In the genomic region with DNA sequence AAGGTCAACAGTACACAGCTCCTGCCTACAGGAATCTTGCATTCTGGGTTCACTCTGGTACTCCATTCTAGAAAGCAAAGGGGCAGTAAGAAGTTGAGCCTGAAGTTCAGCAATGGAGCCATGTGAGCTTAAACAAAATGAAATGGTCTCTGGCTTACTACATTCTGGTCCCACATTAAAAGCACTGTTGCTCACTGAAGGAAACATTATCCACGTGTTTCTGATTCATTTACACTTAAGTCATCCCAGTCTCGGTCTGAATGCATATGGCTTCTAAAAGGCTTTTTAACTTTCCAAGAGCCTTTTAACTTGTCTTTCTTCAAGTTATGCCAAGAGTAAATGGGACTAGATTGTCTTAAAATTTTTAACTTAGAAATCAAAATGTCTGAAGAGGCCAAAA, we compare ENCODE assay signal across 34 cellular contexts.
"Had no signal": no experiment of that assay in that cellular context is flagged by ENCODE, and none has a peak within 500 bp of the region (broad histone marks: within the 10 kb centered on the region; RNA-seq: fewer than 3 reads in every experiment).

No MANE protein-coding gene starts in this region.

- DNase-seq: activated B cell treated with CpG ODN at 0.5 μM for 24 hours; activated CD4-positive, alpha-beta memory T cell treated with anti-CD3 and anti-CD28 coated beads, Interleukin-2, amount 10 ng/mL, durations not matched to agents 7 days and 5 days; activated CD4-positive, alpha-beta T cell treated with anti-CD3 and anti-CD28 coated beads for 4 hours; activated CD4-positive, CD25-positive, alpha-beta regulatory T cell treated with anti-CD3 and anti-CD28 coated beads, Interleukin-2, amount 50 U/mL, for 72 hours; activated CD8-positive, alpha-beta memory T cell treated with anti-CD3 and anti-CD28 coated beads for 24 hours; activated CD8-positive, alpha-beta memory T cell treated with anti-CD3 and anti-CD28 coated beads, Interleukin-2, amount 10 ng/mL, durations not matched to agents 7 days and 5 days; activated CD8-positive, alpha-beta memory T cell treated with anti-CD3 and anti-CD28 coated beads, Interleukin-2, amount 50 U/mL, for 48 hours; activated effector memory CD4-positive, alpha-beta T cell treated with Interleukin-2 at 50 U/mL for 16 hours; activated naive CD4-positive, alpha-beta T cell treated with anti-CD3 and anti-CD28 coated beads, Interleukin-2, amount 10 ng/mL, durations not matched to agents 7 days and 5 days; activated naive CD8-positive, alpha-beta T cell treated with anti-CD3 and anti-CD28 coated beads, Interleukin-2, amount 50 U/mL, for 24 hours; activated T-cell treated with anti-CD3 and anti-CD28 coated beads, Interleukin-2, amount 50 U/mL, for 48 hours; amniotic stem cell; aorta; MM.1S; MV-4-11; NCI-H1092; NCI-H1436 treated with DMSO at 0.1 percent for 48 hours; NCI-H1694 treated with DMSO at 0.1 percent for 48 hours; NCI-H2029; NCI-H345; NCI-H526; NCI-H748 treated with DMSO at 0.1 percent for 48 hours; NK-92 treated with Interleukin-12 subunit alpha and Interleukin-12 subunit beta, amount 100 ng/mL, for 24 hours; PC-3; Peyer's patch; SIG-M5; SW 1271; T-helper 1 cell; T-helper 2 cell; T-helper 9 cell had no signal

- ATAC-seq: activated CD8-positive, alpha-beta memory T cell treated with anti-CD3 and anti-CD28 coated beads, Interleukin-2, amount 10 ng/mL, durations not matched to agents 7 days and 5 days; activated naive CD8-positive, alpha-beta T cell treated with anti-CD3 and anti-CD28 coated beads, Interleukin-2, amount 50 U/mL, for 24 hours; PC-3; Right ventricle myocardium inferior had no signal

- H3K27ac ChIP-seq: cardiac muscle cell, Peyer's patch, RWPE1, VCaP had no signal

- H3K27me3 ChIP-seq: cardiac muscle cell, Peyer's patch had no signal

- H3K9me3 ChIP-seq: Peyer's patch had no signal

- H3K36me3 ChIP-seq: cardiac muscle cell, Peyer's patch had no signal

- H3K4me1 ChIP-seq: Peyer's patch had no signal

- H3K4me3 ChIP-seq: cardiac muscle cell, Peyer's patch had no signal
